ENCODE assay signal across 13 cellular contexts in genomic region chr2:217413193-217413592, GRCh38.
DNase-seq lines count a peak whose midpoint lies in the region; ATAC-seq and TF ChIP-seq lines count a peak whose summit lies in the region.
"Had no signal": no experiment of that assay in that cellular context is flagged by ENCODE, and none has a peak within 500 bp of the region (broad histone marks: within the 10 kb centered on the region; RNA-seq: fewer than 3 reads in every experiment).

No MANE protein-coding gene starts in this region.

- no peaks in the 10 kb centered on the region for H3K9me3 Mint-ChIP-seq in T-helper 2 cell treated with Interferon-gamma antibody and Interleukin-4, amounts not matched to agents 5 μg/mL and 100 μg/mL, for 36 hours
- H3K9me3 Mint-ChIP-seq: activated CD4-positive, alpha-beta T cell treated with anti-CD3 and anti-CD28 coated beads, Interleukin-2, amount 10 ng/mL, durations not matched to agents 24 days and 14 days; activated T-cell treated with anti-CD3 and anti-CD28 coated beads, Interleukin-2, amount 50 U/mL, for 72 hours had no signal

- H3K4me1 ChIP-seq in muscle layer of duodenum (ENCODE audit: control insufficient read depth in 1 of 2, insufficient read depth in 2 of 2, low read length in 2 of 2) (peaks cover 0 to 27% of the 10 kb centered on the region in 2 donors), tibial artery (peaks cover 0 to 73% (median 27%) of the 10 kb centered on the region in 4 donors), right lobe of liver (no peaks in the 10 kb centered on the region)

- no peaks in the 10 kb centered on the region for H3K27me3 ChIP-seq in muscle layer of duodenum (ENCODE audit: low read depth, low read length)
- no peaks in the 10 kb centered on the region for H3K27me3 ChIP-seq in tibial artery
- no peaks in the 10 kb centered on the region for H3K27me3 ChIP-seq in right lobe of liver

- no peaks in the 10 kb centered on the region for H3K36me3 ChIP-seq in muscle layer of duodenum (ENCODE audit: control insufficient read depth in 1 of 2, insufficient read depth in 2 of 2, low read length in 2 of 2)
- H3K36me3 ChIP-seq in tibial artery: no peaks in the 10 kb centered on the region
- no peaks in the 10 kb centered on the region for H3K36me3 ChIP-seq in right lobe of liver

- no peak for TF ChIP-seq POLR2A in right lobe of liver (IDR thresholded peaks at IDR 0.05)

- ATAC-seq in right lobe of liver: no peak
- ATAC-seq: activated T-cell treated with anti-CD3 and anti-CD28 coated beads, Interleukin-2, amount 50 U/mL, for 72 hours had no signal

- H3K4me3 ChIP-seq in muscle layer of duodenum (ENCODE audit: low read depth in 1 of 2, low read length in 2 of 2): no peak overlapping the region
- H3K4me3 ChIP-seq in tibial artery: no peak overlapping the region
- H3K4me3 ChIP-seq in right lobe of liver: no peak overlapping the region

- TF ChIP-seq CTCF in tibial artery (IDR thresholded peaks at IDR 0.05): no peak
- TF ChIP-seq CTCF in right lobe of liver (IDR thresholded peaks at IDR 0.05): no peak

- no peak overlapping the region for H3K27ac Mint-ChIP-seq in T-helper 2 cell treated with Interferon-gamma antibody and Interleukin-4, amounts not matched to agents 5 μg/mL and 100 μg/mL, for 36 hours
- H3K27ac Mint-ChIP-seq: activated CD4-positive, alpha-beta T cell treated with anti-CD3 and anti-CD28 coated beads, Interleukin-2, amount 10 ng/mL, durations not matched to agents 24 days and 14 days; activated T-cell treated with anti-CD3 and anti-CD28 coated beads, Interleukin-2, amount 50 U/mL, for 72 hours had no signal

- DNase-seq in HCEC 1CT (peak; percentile 91), fibroblast of gingiva (ENCODE audit: low read depth) (peak; percentile 48), tibial artery (peak in 1 of 2 donors; percentile 59), GOT3 (lab: John Stamatoyannopoulos, UW) (no peak), right lobe of liver (no peak), NCI-H2196 treated with DMSO at 0.1 percent for 48 hours (lab: John Stamatoyannopoulos, UW; ENCODE audit: unreplicated experiment) (no peak)
- DNase-seq in T-helper 2 cell treated with Interferon-gamma antibody and Interleukin-4, amounts not matched to agents 5 μg/mL and 100 μg/mL, for 36 hours (ENCODE audit: low spot score): no peak
- DNase-seq: activated CD4-positive, alpha-beta T cell treated with anti-CD3 and anti-CD28 coated beads, Interleukin-2, amount 10 ng/mL, durations not matched to agents 24 days and 14 days; activated T-cell treated with anti-CD3 and anti-CD28 coated beads, Interleukin-2, amount 50 U/mL, for 72 hours; NCI-H1417; stimulated activated CD4-positive, alpha-beta T cell treated with anti-CD3 and anti-CD28 coated beads, Interleukin-2, amount 100 ng/mL, for 24 hours had no signal

- peaks cover 6% of the 10 kb centered on the region for H3K27me3 Mint-ChIP-seq in T-helper 2 cell treated with Interferon-gamma antibody and Interleukin-4, amounts not matched to agents 5 μg/mL and 100 μg/mL, for 36 hours (ENCODE audit: low read depth)

- WGBS in right lobe of liver (ENCODE audit: insufficient coverage, low coverage, low lambda C conversion rate, missing lambda C conversion rate): 63% methylated on average over 5 of the region's 5 CpGs

- H3K27ac ChIP-seq in muscle layer of duodenum (ENCODE audit: low read length) (peak overlapping the region; percentile 53), tibial artery (peak overlapping the region; percentile 59 to 65), right lobe of liver (no peak overlapping the region)
- H3K27ac ChIP-seq: C4-2B had no signal

- intact Hi-C loops in tibial artery (cut with DNase I; ENCODE audit: low total_unique reads) (no loop called here), right lobe of liver (cut with DNase I) (no loop called here)

- no peaks in the 10 kb centered on the region for H3K36me3 Mint-ChIP-seq in T-helper 2 cell treated with Interferon-gamma antibody and Interleukin-4, amounts not matched to agents 5 μg/mL and 100 μg/mL, for 36 hours (ENCODE audit: low read depth)

- no peaks in the 10 kb centered on the region for H3K4me1 Mint-ChIP-seq in T-helper 2 cell treated with Interferon-gamma antibody and Interleukin-4, amounts not matched to agents 5 μg/mL and 100 μg/mL, for 36 hours (ENCODE audit: low read depth)
- H3K4me1 Mint-ChIP-seq: activated CD4-positive, alpha-beta T cell treated with anti-CD3 and anti-CD28 coated beads, Interleukin-2, amount 10 ng/mL, durations not matched to agents 24 days and 14 days had no signal

- H3K4me3 Mint-ChIP-seq in T-helper 2 cell treated with Interferon-gamma antibody and Interleukin-4, amounts not matched to agents 5 μg/mL and 100 μg/mL, for 36 hours: no peak overlapping the region
- H3K4me3 Mint-ChIP-seq: activated CD4-positive, alpha-beta T cell treated with anti-CD3 and anti-CD28 coated beads, Interleukin-2, amount 10 ng/mL, durations not matched to agents 24 days and 14 days; activated T-cell treated with anti-CD3 and anti-CD28 coated beads, Interleukin-2, amount 50 U/mL, for 72 hours had no signal

- no peaks in the 10 kb centered on the region for H3K9me3 ChIP-seq in muscle layer of duodenum (ENCODE audit: control insufficient read depth in 1 of 2, low read length in 2 of 2)
- no peaks in the 10 kb centered on the region for H3K9me3 ChIP-seq in tibial artery
- H3K9me3 ChIP-seq in right lobe of liver: no peaks in the 10 kb centered on the region

Comparison
In these comparisons a context has a peak if more than half of its experiments do, and no peak if none do; other contexts are left out.
1. DNase-seq: peak in HCEC 1CT (single experiment) and fibroblast of gingiva (single experiment); none in GOT3 (single experiment), right lobe of liver (0 of 3), NCI-H2196 treated with DMSO at 0.1 percent for 48 hours (single experiment) and T-helper 2 cell treated with Interferon-gamma antibody and Interleukin-4, amounts not matched to agents 5 μg/mL and 100 μg/mL, for 36 hours (single experiment).
2. H3K27ac ChIP-seq: peak in muscle layer of duodenum (single experiment) and tibial artery (2 of 2); none in right lobe of liver (0 of 3).